1 cellular context compared by ENCODE assay signal in the genomic region with DNA sequence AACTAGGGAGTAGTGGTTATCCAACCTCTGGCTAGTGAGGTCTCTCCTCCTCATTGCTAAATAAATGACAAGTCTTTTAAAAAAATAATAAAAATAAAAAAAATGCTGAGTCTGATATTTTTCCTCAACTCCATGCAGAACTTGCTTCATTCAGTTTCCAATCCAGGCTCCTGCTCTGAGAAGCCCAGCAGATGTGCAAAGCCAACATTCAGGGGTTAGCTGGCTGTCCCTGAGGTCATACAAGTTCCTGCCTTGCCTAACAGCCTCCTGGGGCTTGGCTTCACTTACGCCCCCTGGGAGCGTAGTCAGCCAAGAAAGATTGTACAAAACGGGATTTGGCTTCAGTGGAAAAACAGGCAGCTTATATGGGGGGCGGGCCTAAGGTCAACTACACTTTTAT.
TF ChIP-seq lines count a peak whose summit lies in the region.

No MANE protein-coding gene starts in this region.

TF ChIP-seq in K562, 482 proteins besides CTCF, POLR2A, EP300 and RAD21 (continued from another document):
- TF ChIP-seq ZNF316 (IDR thresholded peaks at IDR 0.05) (peak; percentile 86), FOXM1 (IDR thresholded peaks at IDR 0.05; ENCODE audit: low read depth) (no peak), FOXM1 (CRISPR knock-in tag; IDR thresholded peaks at IDR 0.05; ENCODE audit: low read depth) (no peak), C11orf30 (IDR thresholded peaks at IDR 0.05; ENCODE audit: low read depth) (peak; percentile 72), PCBP1 (IDR thresholded peaks at IDR 0.05; ENCODE audit: low read depth, low read length, poor library complexity, severe bottlenecking) (no peak), MAFF (IDR thresholded peaks at IDR 0.05; ENCODE audit: low read length) (peak; percentile 72), DACH1 (IDR thresholded peaks at IDR 0.05; ENCODE audit: partially characterized antibody) (no peak), POLR2B (IDR thresholded peaks at IDR 0.05; ENCODE audit: low read depth, partially characterized antibody) (no peak)
- TF ChIP-seq, protein P1, sequence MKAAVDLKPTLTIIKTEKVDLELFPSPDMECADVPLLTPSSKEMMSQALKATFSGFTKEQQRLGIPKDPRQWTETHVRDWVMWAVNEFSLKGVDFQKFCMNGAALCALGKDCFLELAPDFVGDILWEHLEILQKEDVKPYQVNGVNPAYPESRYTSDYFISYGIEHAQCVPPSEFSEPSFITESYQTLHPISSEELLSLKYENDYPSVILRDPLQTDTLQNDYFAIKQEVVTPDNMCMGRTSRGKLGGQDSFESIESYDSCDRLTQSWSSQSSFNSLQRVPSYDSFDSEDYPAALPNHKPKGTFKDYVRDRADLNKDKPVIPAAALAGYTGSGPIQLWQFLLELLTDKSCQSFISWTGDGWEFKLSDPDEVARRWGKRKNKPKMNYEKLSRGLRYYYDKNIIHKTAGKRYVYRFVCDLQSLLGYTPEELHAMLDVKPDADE (conservative IDR thresholded peaks at IDR 0.05; ENCODE audit: control insufficient read depth, low read depth, low read length), result no peak
- TF ChIP-seq, protein P2, sequence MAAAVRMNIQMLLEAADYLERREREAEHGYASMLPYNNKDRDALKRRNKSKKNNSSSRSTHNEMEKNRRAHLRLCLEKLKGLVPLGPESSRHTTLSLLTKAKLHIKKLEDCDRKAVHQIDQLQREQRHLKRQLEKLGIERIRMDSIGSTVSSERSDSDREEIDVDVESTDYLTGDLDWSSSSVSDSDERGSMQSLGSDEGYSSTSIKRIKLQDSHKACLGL (CRISPR knock-in tag; IDR thresholded peaks at IDR 0.05; ENCODE audit: borderline replicate concordance, poor library complexity, severe bottlenecking), result no peak
TF ChIP-seq in K562: peak in this region for 5.
